8 cellular contexts compared by ENCODE assay signal in genomic region chr12:26434299-26434915, GRCh38.
DNase-seq lines count a peak whose midpoint lies in the region; ATAC-seq and TF ChIP-seq lines count a peak whose summit lies in the region.

No MANE protein-coding gene starts in this region.

- peak; percentile 54 for ATAC-seq in HG02798 (IDR thresholded peaks at IDR 0.05; ENCODE audit: poor library complexity, unreplicated experiment)
- ATAC-seq in GM19395 (IDR thresholded peaks at IDR 0.05; ENCODE audit: unreplicated experiment): no peak

- WGBS in suprapubic skin: 76% methylated on average over 2 of the region's 2 CpGs

- DNase-seq in NCI-H2171 treated with DMSO at 0.1 percent for 48 hours (lab: John Stamatoyannopoulos, UW) (peak; percentile 51), NCI-H2171 (lab: John Stamatoyannopoulos, UW) (no peak), NCI-H345 treated with DMSO at 0.1 percent for 48 hours (lab: John Stamatoyannopoulos, UW; ENCODE audit: unreplicated experiment) (peak; percentile 7), amniotic stem cell (lab: John Stamatoyannopoulos, UW) (peak; percentile 3), iPS-NIHi11 (ENCODE audit: low spot score) (peak; percentile 78), suprapubic skin (ENCODE audit: low spot score in 2 of 2) (no peak)

- H3K27me3 ChIP-seq in suprapubic skin: no peaks in the 10 kb centered on the region

- no peaks in the 10 kb centered on the region for H3K9me3 ChIP-seq in suprapubic skin

- no peak overlapping the region for H3K27ac ChIP-seq in suprapubic skin

- H3K4me1 ChIP-seq in suprapubic skin: no peaks in the 10 kb centered on the region

- TF ChIP-seq CTCF in suprapubic skin (IDR thresholded peaks at IDR 0.05): peak; percentile 58 to 73

- peaks cover 7% of the 10 kb centered on the region for H3K36me3 ChIP-seq in suprapubic skin

- no peak for TF ChIP-seq POLR2A in suprapubic skin (IDR thresholded peaks at IDR 0.05)

- no peak for TF ChIP-seq EP300 in suprapubic skin (IDR thresholded peaks at IDR 0.05)

- H3K4me3 ChIP-seq in suprapubic skin: no peak overlapping the region

Comparison
In these comparisons a context has a peak if more than half of its experiments do, and no peak if none do; other contexts are left out.
1. DNase-seq: peak in NCI-H2171 treated with DMSO at 0.1 percent for 48 hours (single experiment), NCI-H345 treated with DMSO at 0.1 percent for 48 hours (single experiment), amniotic stem cell (single experiment) and iPS-NIHi11 (single experiment); none in NCI-H2171 (single experiment) and suprapubic skin (0 of 2).